In genomic region chr1:76298399-76298798, GRCh38 we compare ENCODE assay signal across 22 cellular contexts.
"Had no signal": no experiment of that assay in that cellular context is flagged by ENCODE, and none has a peak within 500 bp of the region (broad histone marks: within the 10 kb centered on the region; RNA-seq: fewer than 3 reads in every experiment).

No MANE protein-coding gene starts in this region.

- H3K4me3 Mint-ChIP-seq: dendritic cell treated with granulocyte-macrophage colony-stimulating factor and Interleukin-4, amounts not matched to agents 40 ng/mL and 50 ng/mL, for 4 days; effector memory CD8-positive, alpha-beta T cell; immature natural killer cell; nephron; stimulated activated memory B cell treated with anti-CD40 and anti-IgM and Interleukin-4, amounts not matched to agents 10 μg/mL and 1 μg/mL and 100 μg/mL, for 72 hours; stimulated activated naive CD8-positive, alpha-beta T cell treated with anti-CD3 and anti-CD28 coated beads, Interleukin-15, Interleukin-2, amounts not matched to agents 100 ng/mL and 50 ng/mL, for 24 hours had no signal

- H3K9me3 Mint-ChIP-seq: dendritic cell treated with granulocyte-macrophage colony-stimulating factor and Interleukin-4, amounts not matched to agents 40 ng/mL and 50 ng/mL, for 4 days; effector memory CD8-positive, alpha-beta T cell; nephron; stimulated activated memory B cell treated with anti-CD40 and anti-IgM and Interleukin-4, amounts not matched to agents 10 μg/mL and 1 μg/mL and 100 μg/mL, for 72 hours; stimulated activated naive CD8-positive, alpha-beta T cell treated with anti-CD3 and anti-CD28 coated beads, Interleukin-15, Interleukin-2, amounts not matched to agents 100 ng/mL and 50 ng/mL, for 24 hours had no signal

- H3K4me1 ChIP-seq: esophagus squamous epithelium, foreskin keratinocyte, tibial artery, uterus had no signal

- H3K27me3 ChIP-seq: esophagus squamous epithelium, foreskin keratinocyte, spleen, tibial artery, upper lobe of left lung, uterus had no signal

- H3K27ac Mint-ChIP-seq: dendritic cell treated with granulocyte-macrophage colony-stimulating factor and Interleukin-4, amounts not matched to agents 40 ng/mL and 50 ng/mL, for 4 days; effector memory CD8-positive, alpha-beta T cell; immature natural killer cell; nephron; stimulated activated memory B cell treated with anti-CD40 and anti-IgM and Interleukin-4, amounts not matched to agents 10 μg/mL and 1 μg/mL and 100 μg/mL, for 72 hours; stimulated activated naive CD8-positive, alpha-beta T cell treated with anti-CD3 and anti-CD28 coated beads, Interleukin-15, Interleukin-2, amounts not matched to agents 100 ng/mL and 50 ng/mL, for 24 hours had no signal

- ATAC-seq: effector memory CD8-positive, alpha-beta T cell; foreskin keratinocyte; left ventricle myocardium superior; sciatic nerve; stimulated activated memory B cell treated with anti-CD40 and anti-IgM and Interleukin-4, amounts not matched to agents 10 μg/mL and 1 μg/mL and 100 μg/mL, for 72 hours had no signal

- H3K36me3 Mint-ChIP-seq: immature natural killer cell; stimulated activated memory B cell treated with anti-CD40 and anti-IgM and Interleukin-4, amounts not matched to agents 10 μg/mL and 1 μg/mL and 100 μg/mL, for 72 hours had no signal

- H3K27ac ChIP-seq: epithelial cell of prostate, esophagus squamous epithelium, foreskin keratinocyte, spleen, tibial artery, upper lobe of left lung, uterus had no signal

- H3K9me3 ChIP-seq: esophagus squamous epithelium, tibial artery, upper lobe of left lung, uterus had no signal

- DNase-seq: effector memory CD8-positive, alpha-beta T cell; esophagus squamous epithelium; foreskin keratinocyte; immature natural killer cell; left ventricle myocardium superior; mesenchymal stem cell; midbrain; posterior cingulate gyrus; spleen; stimulated activated CD4-positive, alpha-beta T cell treated with anti-CD3 and anti-CD28 coated beads, Interleukin-15, amount 100 ng/mL, for 24 hours; stimulated activated CD4-positive, alpha-beta T cell treated with anti-CD3 and anti-CD28 coated beads, Interleukin-1b, Interleukin-23, amount 100 ng/mL, for 48 hours; stimulated activated CD4-positive, alpha-beta T cell treated with anti-CD3 and anti-CD28 coated beads, Interleukin-4, amount 100 ng/mL, for 24 hours; tibial artery; upper lobe of left lung; uterus had no signal

- H3K4me3 ChIP-seq: esophagus squamous epithelium, lung, spleen, tibial artery, upper lobe of left lung, uterus had no signal

- H3K36me3 ChIP-seq: esophagus squamous epithelium, spleen, tibial artery, upper lobe of left lung, uterus had no signal

- H3K27me3 Mint-ChIP-seq: dendritic cell treated with granulocyte-macrophage colony-stimulating factor and Interleukin-4, amounts not matched to agents 40 ng/mL and 50 ng/mL, for 4 days; effector memory CD8-positive, alpha-beta T cell; stimulated activated memory B cell treated with anti-CD40 and anti-IgM and Interleukin-4, amounts not matched to agents 10 μg/mL and 1 μg/mL and 100 μg/mL, for 72 hours; stimulated activated naive CD8-positive, alpha-beta T cell treated with anti-CD3 and anti-CD28 coated beads, Interleukin-15, Interleukin-2, amounts not matched to agents 100 ng/mL and 50 ng/mL, for 24 hours had no signal
